In the genomic region with DNA sequence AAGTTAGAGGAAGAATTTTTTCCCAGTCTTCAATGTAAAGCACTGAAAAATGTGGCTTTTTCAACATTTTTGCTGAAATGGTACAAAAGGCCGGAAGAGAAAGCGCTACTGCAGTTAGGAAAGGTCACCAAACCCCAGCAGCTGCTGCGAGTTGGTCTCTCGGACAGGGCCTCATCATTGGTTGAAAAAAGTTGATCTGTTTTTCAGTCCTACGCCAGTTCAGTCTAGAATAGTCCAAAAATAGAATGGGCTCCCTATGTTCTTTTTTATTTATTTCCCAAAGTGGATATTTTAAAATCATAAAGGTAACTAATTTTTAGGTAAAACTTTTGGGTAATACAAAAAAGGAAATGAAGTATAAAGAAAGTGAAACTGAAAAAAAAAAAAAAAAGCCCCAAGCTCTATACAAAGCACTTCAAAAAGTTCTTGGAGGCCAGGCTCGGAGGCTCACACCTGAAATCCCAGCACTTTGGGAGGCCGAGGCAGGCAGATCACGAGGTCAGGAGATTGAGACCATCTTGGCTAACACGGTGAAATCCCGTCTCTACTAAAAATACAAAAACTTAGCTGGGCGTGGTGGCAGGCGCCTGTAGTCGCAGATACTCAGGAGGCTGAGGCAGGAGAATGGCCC, we compare ENCODE assay signal across 1 cellular context.
TF ChIP-seq lines count a peak whose summit lies in the region.

No MANE protein-coding gene starts in this region.

TF ChIP-seq in GM23338, 12 proteins besides CTCF, POLR2A, EP300 and RAD21 (continued from another document):
- TF ChIP-seq ZNF462 (CRISPR knock-in tag; IDR thresholded peaks at IDR 0.05) = no peak
- TF ChIP-seq REST (IDR thresholded peaks at IDR 0.05; ENCODE audit: unreplicated experiment) = no peak
- no peak for TF ChIP-seq EZH2phosphoT487 (IDR thresholded peaks at IDR 0.05; ENCODE audit: unreplicated experiment)
- no peak for TF ChIP-seq EZH2 (IDR thresholded peaks at IDR 0.05; ENCODE audit: low read depth, unreplicated experiment)
- no peak for TF ChIP-seq JUNB (IDR thresholded peaks at IDR 0.05; ENCODE audit: unreplicated experiment)
- no peak for TF ChIP-seq ETS1 (IDR thresholded peaks at IDR 0.05)
